Comparison of ENCODE assay signal across 8 cellular contexts in the genomic region with DNA sequence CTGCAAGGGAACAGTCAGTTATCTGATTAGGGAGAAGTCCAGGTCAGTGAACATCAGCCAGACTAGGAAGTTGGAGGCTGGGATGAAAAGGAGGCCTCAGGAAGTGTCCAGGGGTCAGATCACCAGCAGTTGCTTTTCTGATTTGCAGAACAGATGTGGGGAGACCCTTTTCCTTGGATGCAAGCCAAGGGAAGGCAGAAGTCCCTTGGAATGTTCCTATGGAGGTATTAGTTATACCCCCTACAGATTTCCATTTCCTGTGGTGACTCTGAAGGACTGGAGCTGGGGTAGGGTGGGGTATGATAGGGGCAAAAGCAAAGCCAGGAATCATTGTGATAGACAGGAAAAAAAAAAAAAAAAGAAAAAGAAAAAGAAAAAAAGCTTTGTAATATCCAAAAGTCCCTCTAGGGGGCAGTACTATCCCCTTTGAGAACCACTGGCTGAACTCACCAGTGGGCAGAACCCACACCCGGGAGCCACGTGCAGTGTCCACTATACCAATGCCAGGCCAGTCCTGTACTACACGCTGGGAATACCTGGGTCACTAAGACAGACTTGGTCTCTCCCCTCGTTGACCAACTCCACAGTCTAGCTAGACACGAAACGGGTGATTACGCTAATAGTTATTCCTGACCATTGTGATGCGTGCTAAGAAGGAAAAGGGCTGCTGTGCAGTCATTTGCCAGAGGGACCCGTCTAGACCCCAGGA. TPM values are rescaled to one million over a fixed set of nuclear protein-coding genes. Genes with fewer than 3 reads are reported as not detected.
DNase-seq lines count a peak whose midpoint lies in the region; ATAC-seq, FAIRE-seq and TF ChIP-seq lines count a peak whose summit lies in the region.
"Had no signal": no experiment of that assay in that cellular context is flagged by ENCODE, and none has a peak within 500 bp of the region (broad histone marks: within the 10 kb centered on the region; RNA-seq: fewer than 3 reads in every experiment).

No MANE protein-coding gene starts in this region.

- BruUV-seq in PC-3 (replicated peaks; lab: Mats Ljungman, UMichigan), result no TSS peak

- no peak overlapping the region for H3K9ac ChIP-seq in PC-3 (ENCODE audit: low read length)

- peaks cover 11% of the 10 kb centered on the region; the same call in 1 of the 2 replicates for H3K4me1 ChIP-seq in PC-3 (ENCODE audit: insufficient read depth, low read length)

- ATAC-seq in PC-3, result peak; percentile 33; the same call in 1 of the 2 replicates
- ATAC-seq in GM18519 (IDR thresholded peaks at IDR 0.05; ENCODE audit: low FRiP score, unreplicated experiment), result no peak
- no peak for ATAC-seq in HG03439 (IDR thresholded peaks at IDR 0.05; ENCODE audit: unreplicated experiment)

- CTCF ChIA-PET in PC-3 (lab: Charles Lee), result interaction anchor here (0.6 to 1.0 kb wide), 3 partner anchors 50 to 312 kb away, joined by 3 to 6 read pairs (median 3); no protein-coding TSS in a partner anchor

- no peak for FAIRE-seq in RCC 7860 (lab: Jason Lieb, UNC)

- H3K27ac ChIP-seq in PC-3 (ENCODE audit: low read length), result no peak overlapping the region
- H3K27ac ChIP-seq: epithelial cell of prostate had no signal

- DNase-seq in PC-3, result peak; percentile 48
- DNase-seq in foreskin fibroblast, result no peak
- no peak for DNase-seq in retinal pigment epithelial cell (ENCODE audit: low read depth)
- DNase-seq in RCC 7860 (ENCODE audit: low spot score), result no peak

- no peaks in the 10 kb centered on the region for H3K9me3 ChIP-seq in PC-3 (ENCODE audit: low read length)

- H4K20me1 ChIP-seq in PC-3 (ENCODE audit: low read length), result no peaks in the 10 kb centered on the region

- POLR2A ChIA-PET in PC-3 (lab: Charles Lee; ENCODE audit: unreplicated experiment), result interaction anchor here (0.7 kb wide), 1 partner anchor 38 kb away, joined by 11 read pairs; no protein-coding TSS in a partner anchor

- intact Hi-C loops in PC-3 (cut with micrococcal nuclease), result loop anchor here (1.0 kb wide), 1 partner anchor 50 kb away; no protein-coding TSS in a partner anchor

- no peaks in the 10 kb centered on the region for H3F3A ChIP-seq in PC-3 (ENCODE audit: low read length, unreplicated experiment)

- no peaks in the 10 kb centered on the region for H3K27me3 ChIP-seq in PC-3 (ENCODE audit: low read length)

- no peak overlapping the region for H3K4me3 ChIP-seq in GM12875 (ENCODE audit: low read depth, low read length)
- no peak overlapping the region for H3K4me3 ChIP-seq in PC-3 (ENCODE audit: low read length)
- H3K4me3 ChIP-seq in foreskin fibroblast (ENCODE audit: low read depth in 1 of 2, low read length in 2 of 2), result no peak overlapping the region
- H3K4me3 ChIP-seq in retinal pigment epithelial cell (ENCODE audit: low read length), result no peak overlapping the region

- TF ChIP-seq CTCF in GM12875 (IDR thresholded peaks at IDR 0.05; ENCODE audit: borderline replicate concordance, insufficient read depth, low read depth, low read length), result peak; percentile 43; the same call in 1 of the 2 replicates
- TF ChIP-seq CTCF in PC-3 (conservative IDR thresholded peaks at IDR 0.05; ENCODE audit: low read depth, low read length), result peak; percentile 66
- peak; percentile 58 for TF ChIP-seq CTCF in foreskin fibroblast (IDR thresholded peaks at IDR 0.05; ENCODE audit: low read depth, low read length)
- peak; percentile 71 for TF ChIP-seq CTCF in retinal pigment epithelial cell (conservative IDR thresholded peaks at IDR 0.05; ENCODE audit: low read depth, low read length)

- H3K9me2 ChIP-seq in PC-3 (replicated peaks; ENCODE audit: low read length), result no peaks in the 10 kb centered on the region

- no peak overlapping the region for H3K4me2 ChIP-seq in PC-3 (ENCODE audit: low read length)

- no peaks in the 10 kb centered on the region for H3K36me3 ChIP-seq in PC-3 (ENCODE audit: low read depth, low read length)

- no peak overlapping the region for H2AFZ ChIP-seq in PC-3 (ENCODE audit: low read length)

- H3K79me2 ChIP-seq in PC-3 (ENCODE audit: low read length), result no peaks in the 10 kb centered on the region

RNA-seq across cellular contexts. Expression of a gene that starts 7.4 kb away (rescaled TPM):
- 13.0 and 18.8 TPM in 2 replicates for total RNA-seq in PC-3 (2014; rRNA removed)
